8 cellular contexts compared by ENCODE assay signal in the genomic region with DNA sequence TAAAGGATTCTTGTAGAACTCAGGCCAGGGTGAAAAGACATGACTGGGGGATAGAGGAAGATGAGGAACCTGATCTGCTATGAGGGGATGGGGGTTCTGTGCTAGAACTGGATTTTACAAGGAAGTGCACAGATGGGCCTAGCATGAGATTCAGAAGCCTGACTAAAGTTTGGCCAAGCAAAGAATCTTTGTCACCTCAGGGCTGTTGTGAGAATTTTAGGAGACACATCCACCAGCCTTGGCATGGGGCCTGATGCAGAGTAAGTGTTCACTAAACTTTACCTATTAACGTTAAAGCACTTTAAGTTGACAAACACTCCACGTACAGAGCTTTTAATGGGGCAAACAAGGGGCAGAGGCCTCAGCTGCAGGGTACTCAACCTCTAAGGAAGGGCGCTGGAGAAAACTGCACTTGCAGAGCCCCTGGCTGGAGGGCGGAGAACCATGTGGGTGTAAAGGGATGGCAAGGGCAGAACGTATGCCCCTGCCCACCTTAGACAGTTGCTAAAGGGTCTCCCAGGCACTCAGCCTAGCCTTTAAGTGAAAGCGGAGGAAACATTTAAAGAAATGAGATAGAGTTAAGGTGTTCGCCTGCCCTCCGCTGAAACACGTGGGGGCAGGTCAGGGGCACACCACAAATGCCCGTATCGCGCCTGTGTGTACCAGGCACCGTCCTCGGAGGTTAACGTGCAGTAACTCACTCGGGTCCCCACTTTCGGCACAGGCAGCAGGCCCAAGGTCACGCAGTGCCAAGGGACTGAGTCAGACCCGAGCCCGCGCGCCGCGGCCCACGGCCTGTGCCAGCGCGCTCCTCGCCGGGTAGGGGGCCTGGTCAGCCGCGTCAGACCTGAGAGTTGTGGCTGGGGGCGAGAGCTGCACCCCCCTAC. TPM values are rescaled to one million over a fixed set of nuclear protein-coding genes. Genes with fewer than 3 reads are reported as not detected.
DNase-seq lines count a peak whose midpoint lies in the region; ATAC-seq lines count a peak whose summit lies in the region.

No MANE protein-coding gene starts in this region.

- no peak overlapping the region for H3K4me3 ChIP-seq in CD4-positive, CD25-positive, alpha-beta regulatory T cell (ENCODE audit: low read depth, low read length)

- no peaks in the 10 kb centered on the region for H3K36me3 ChIP-seq in CD4-positive, CD25-positive, alpha-beta regulatory T cell (ENCODE audit: control insufficient read depth, insufficient read depth, low read length)

- H3K36me3 Mint-ChIP-seq in CD4-positive, CD25-positive, alpha-beta regulatory T cell, result no peaks in the 10 kb centered on the region
- H3K36me3 Mint-ChIP-seq in activated CD8-positive, alpha-beta T cell treated with anti-CD3 and anti-CD28 coated beads, Interleukin-2, amount 10 ng/mL, durations not matched to agents 7 days and 5 days (ENCODE audit: low read depth), result peaks cover 30% of the 10 kb centered on the region

- no peaks in the 10 kb centered on the region for H3K27me3 ChIP-seq in CD4-positive, CD25-positive, alpha-beta regulatory T cell (ENCODE audit: control insufficient read depth, insufficient read depth, low read length)

- H3K9me3 Mint-ChIP-seq in CD4-positive, CD25-positive, alpha-beta regulatory T cell, result peaks cover 0 to 3% (median 0%) of the 10 kb centered on the region in 7 donors
- no peaks in the 10 kb centered on the region for H3K9me3 Mint-ChIP-seq in activated CD8-positive, alpha-beta T cell treated with anti-CD3 and anti-CD28 coated beads, Interleukin-2, amount 10 ng/mL, durations not matched to agents 7 days and 5 days (ENCODE audit: insufficient read depth)

- POLR2A ChIA-PET in activated CD8-positive, alpha-beta T cell treated with anti-CD3 and anti-CD28 coated beads, Interleukin-2, amount 10 ng/mL, durations not matched to agents 7 days and 5 days (lab: Charles Lee), result interaction anchor here (0.6 to 5.1 kb wide), 4 partner anchors 38 to 140 kb away, joined by 4 to 42 read pairs (median 8); no protein-coding TSS in a partner anchor

- H3K9me3 ChIP-seq in CD4-positive, CD25-positive, alpha-beta regulatory T cell (ENCODE audit: control insufficient read depth in 2 of 2, low read length in 2 of 2), result no peaks in the 10 kb centered on the region

- no peak for DNase-seq in CD4-positive, CD25-positive, alpha-beta regulatory T cell
- DNase-seq in activated CD8-positive, alpha-beta T cell treated with anti-CD3 and anti-CD28 coated beads, Interleukin-2, amount 10 ng/mL, durations not matched to agents 7 days and 5 days, result no peak
- DNase-seq in globus pallidus (ENCODE audit: low spot score), result peak; percentile 11
- peak; percentile 11 for DNase-seq in pons (ENCODE audit: low spot score)
- DNase-seq in NCI-H226, result no peak
- no peak for DNase-seq in NCI-H526 (lab: John Stamatoyannopoulos, UW)
- DNase-seq in foreskin melanocyte, result no peak

- H3K27me3 Mint-ChIP-seq in CD4-positive, CD25-positive, alpha-beta regulatory T cell, result peaks cover 6% of the 10 kb centered on the region
- peaks cover 4% of the 10 kb centered on the region for H3K27me3 Mint-ChIP-seq in activated CD8-positive, alpha-beta T cell treated with anti-CD3 and anti-CD28 coated beads, Interleukin-2, amount 10 ng/mL, durations not matched to agents 7 days and 5 days (ENCODE audit: low read depth)

- peak overlapping the region; percentile 88 to 97 (median 94) for H3K4me3 Mint-ChIP-seq in CD4-positive, CD25-positive, alpha-beta regulatory T cell
- H3K4me3 Mint-ChIP-seq in activated CD8-positive, alpha-beta T cell treated with anti-CD3 and anti-CD28 coated beads, Interleukin-2, amount 10 ng/mL, durations not matched to agents 7 days and 5 days, result peak overlapping the region; percentile 73

- CTCF ChIA-PET in activated CD8-positive, alpha-beta T cell treated with anti-CD3 and anti-CD28 coated beads, Interleukin-2, amount 10 ng/mL, durations not matched to agents 7 days and 5 days (lab: Charles Lee), result interaction anchor here (1.1 to 6.6 kb wide), 5 partner anchors 14 to 148 kb away, joined by 3 to 63 read pairs (median 28); no protein-coding TSS in a partner anchor

- peak overlapping the region; percentile 41 to 89 (median 87) for H3K27ac Mint-ChIP-seq in CD4-positive, CD25-positive, alpha-beta regulatory T cell
- H3K27ac Mint-ChIP-seq in activated CD8-positive, alpha-beta T cell treated with anti-CD3 and anti-CD28 coated beads, Interleukin-2, amount 10 ng/mL, durations not matched to agents 7 days and 5 days, result peak overlapping the region; percentile 7

- H3K27ac ChIP-seq in CD4-positive, CD25-positive, alpha-beta regulatory T cell (ENCODE audit: insufficient read depth, low read length, poor library complexity, severe bottlenecking), result peak overlapping the region; percentile 51

- no peak for ATAC-seq in CD4-positive, CD25-positive, alpha-beta regulatory T cell (ENCODE audit: low read depth in 2 of 2)
- ATAC-seq in HG02588 (IDR thresholded peaks at IDR 0.05; ENCODE audit: unreplicated experiment), result peak; percentile 5
- ATAC-seq in activated CD8-positive, alpha-beta T cell treated with anti-CD3 and anti-CD28 coated beads, Interleukin-2, amount 10 ng/mL, durations not matched to agents 7 days and 5 days, result no peak

- H3K4me1 ChIP-seq in CD4-positive, CD25-positive, alpha-beta regulatory T cell (ENCODE audit: control insufficient read depth, insufficient read depth, low read length, poor library complexity, severe bottlenecking), result peaks cover 33% of the 10 kb centered on the region

- peaks cover 30 to 45% (median 38%) of the 10 kb centered on the region in 4 donors for H3K4me1 Mint-ChIP-seq in CD4-positive, CD25-positive, alpha-beta regulatory T cell
- H3K4me1 Mint-ChIP-seq in activated CD8-positive, alpha-beta T cell treated with anti-CD3 and anti-CD28 coated beads, Interleukin-2, amount 10 ng/mL, durations not matched to agents 7 days and 5 days (ENCODE audit: low read depth), result peaks cover 37% of the 10 kb centered on the region

RNA-seq across cellular contexts. Expression of a gene that starts 1.0 kb away (rescaled TPM):
- 34.9 TPM for total RNA-seq in CD4-positive, CD25-positive, alpha-beta regulatory T cell
- 100 to 1,000 TPM; 160 to 203 (median 187) TPM for polyA plus RNA-seq in CD4-positive, CD25-positive, alpha-beta regulatory T cell
- 10 to 100 TPM; 80.2 to 84.3 TPM for total RNA-seq in activated CD8-positive, alpha-beta T cell treated with anti-CD3 and anti-CD28 coated beads, Interleukin-2, amount 10 ng/mL, durations not matched to agents 7 days and 5 days

RNA-seq across cellular contexts. Expression of a gene that starts 1.0 kb away (rescaled TPM):
- total RNA-seq in CD4-positive, CD25-positive, alpha-beta regulatory T cell, result 13.7 TPM
- 1 to 10 TPM; 1.0 to 2.4 (median 1.9) TPM for polyA plus RNA-seq in CD4-positive, CD25-positive, alpha-beta regulatory T cell
- total RNA-seq in activated CD8-positive, alpha-beta T cell treated with anti-CD3 and anti-CD28 coated beads, Interleukin-2, amount 10 ng/mL, durations not matched to agents 7 days and 5 days, result 10 to 100 TPM; 22.4 to 24.2 TPM

Comparison
In these comparisons a context has a peak if more than half of its experiments do, and no peak if none do; other contexts are left out.
1. DNase-seq: peak in globus pallidus (single experiment) and pons (single experiment); none in CD4-positive, CD25-positive, alpha-beta regulatory T cell (0 of 3), activated CD8-positive, alpha-beta T cell treated with anti-CD3 and anti-CD28 coated beads, Interleukin-2, amount 10 ng/mL, durations not matched to agents 7 days and 5 days (single experiment), NCI-H226 (single experiment), NCI-H526 (0 of 2) and foreskin melanocyte (single experiment).